In the genomic region with DNA sequence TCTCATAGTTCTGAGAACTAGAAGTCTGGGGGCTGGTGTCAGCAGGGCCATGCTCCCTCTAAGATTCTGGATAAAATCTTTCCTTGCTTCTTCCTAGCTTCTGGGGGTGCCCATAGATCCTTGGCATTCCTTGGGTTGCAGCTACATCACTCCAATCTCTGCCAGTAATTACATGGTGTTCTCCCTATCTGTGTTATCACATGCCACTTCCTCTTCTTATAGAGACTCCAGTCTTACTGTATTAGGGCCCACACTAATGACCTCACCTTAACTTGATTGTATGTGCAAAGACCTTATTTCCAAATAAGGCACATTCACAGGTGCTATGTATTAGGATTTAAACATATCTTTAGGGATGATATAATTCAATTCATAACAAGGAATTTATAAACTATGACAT, we compare ENCODE assay signal across 21 cellular contexts.
DNase-seq lines count a peak whose midpoint lies in the region; ATAC-seq and TF ChIP-seq lines count a peak whose summit lies in the region.
"Had no signal": no experiment of that assay in that cellular context is flagged by ENCODE, and none has a peak within 500 bp of the region (broad histone marks: within the 10 kb centered on the region; RNA-seq: fewer than 3 reads in every experiment).

No MANE protein-coding gene starts in this region.

- ATAC-seq in GM18868 (IDR thresholded peaks at IDR 0.05; ENCODE audit: unreplicated experiment) (peak; percentile 56), HG03460 (IDR thresholded peaks at IDR 0.05; ENCODE audit: unreplicated experiment) (no peak)
- ATAC-seq: A549 had no signal

- no peaks in the 10 kb centered on the region for H3K27me3 ChIP-seq in WERI-Rb-1 (ENCODE audit: insufficient read depth, low read depth, severe bottlenecking)
- H3K27me3 ChIP-seq: BE2C; BLaER1 treated with 17β-estradiol and CSF1 and Interleukin-3, amounts not matched to agents 10 nM and 100 nM had no signal

- H3K4me3 ChIP-seq in WERI-Rb-1 (ENCODE audit: low read depth, low read length), result no peak overlapping the region
- H3K4me3 ChIP-seq: A549; BLaER1 treated with 17β-estradiol and CSF1 and Interleukin-3, amounts not matched to agents 10 nM and 100 nM; HAP-1 had no signal

- no peaks in the 10 kb centered on the region for H3K36me3 ChIP-seq in WERI-Rb-1
- H3K36me3 ChIP-seq: BE2C; BLaER1 treated with 17β-estradiol and CSF1 and Interleukin-3, amounts not matched to agents 10 nM and 100 nM; HAP-1 had no signal

- DNase-seq in NCI-H69 (lab: John Stamatoyannopoulos, UW) (peak; percentile 19), WERI-Rb-1 (no peak), NCI-H1694 (lab: John Stamatoyannopoulos, UW) (no peak), medulla oblongata (ENCODE audit: extremely low spot score) (no peak)
- DNase-seq in stimulated activated CD8-positive, alpha-beta memory T cell treated with anti-CD3 and anti-CD28 coated beads, Interleukin-4, amount 100 ng/mL, for 48 hours, result no peak
- DNase-seq: 8988T; ACHN; AML-193; BE2C; CD4-positive, alpha-beta T cell; CD8-positive, alpha-beta memory T cell; DMS 273 treated with DMSO at 0.1 percent for 48 hours; DMS79; GF-D8; GOT3; HFFc6 had no signal

- no peaks in the 10 kb centered on the region for H3K9me3 ChIP-seq in WERI-Rb-1 (ENCODE audit: severe bottlenecking)
- H3K9me3 ChIP-seq: A549, BE2C, HAP-1 had no signal

- H3K27ac ChIP-seq in WERI-Rb-1, result peak overlapping the region; percentile 38; the same call in 1 of the 2 replicates
- H3K27ac ChIP-seq: A549; BLaER1 treated with 17β-estradiol and CSF1 and Interleukin-3, amounts not matched to agents 10 nM and 100 nM had no signal

- no peak for TF ChIP-seq CTCF in WERI-Rb-1 (IDR thresholded peaks at IDR 0.05; ENCODE audit: low read depth, low read length)
